Comparison of ENCODE assay signal across 10 cellular contexts in genomic region chr10:71483871-71484270, GRCh38.
"Had no signal": no experiment of that assay in that cellular context is flagged by ENCODE, and none has a peak within 500 bp of the region (broad histone marks: within the 10 kb centered on the region; RNA-seq: fewer than 3 reads in every experiment).

No MANE protein-coding gene starts in this region.

- FAIRE-seq: H54, K562 had no signal

- H3K9ac ChIP-seq: GM23248 had no signal

- H3K4me3 ChIP-seq: GM23248, K562 had no signal

- ATAC-seq: K562 had no signal

- DNase-seq: GM23248, GOT3, H9, HCEC 1CT, HFFc6, IMR-90, KG1 had no signal

- H3K27ac ChIP-seq: GM23248, HL-60 had no signal

- H2AFZ ChIP-seq: GM23248 had no signal
